ENCODE assay signal across 16 cellular contexts in the genomic region with DNA sequence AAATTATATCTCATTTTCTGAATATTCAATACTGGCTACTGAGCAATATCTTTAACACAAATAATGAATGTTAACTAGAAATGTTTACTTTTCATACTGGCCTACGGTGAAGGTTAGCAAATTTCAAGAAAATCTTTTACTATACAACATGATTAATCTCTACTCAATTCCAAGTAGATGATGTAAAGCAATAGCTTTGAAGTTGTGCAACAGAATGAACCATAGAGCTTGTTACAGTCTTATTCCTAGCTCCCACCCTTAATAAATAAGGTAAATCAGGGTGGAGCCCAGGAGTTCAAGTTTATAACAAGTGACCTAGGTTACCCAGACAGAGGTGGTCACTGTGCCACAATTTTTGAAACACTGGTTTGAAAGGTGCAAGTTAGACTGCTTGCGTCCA.
DNase-seq lines count a peak whose midpoint lies in the region; ATAC-seq and TF ChIP-seq lines count a peak whose summit lies in the region.
"Had no signal": no experiment of that assay in that cellular context is flagged by ENCODE, and none has a peak within 500 bp of the region (broad histone marks: within the 10 kb centered on the region; RNA-seq: fewer than 3 reads in every experiment).

No MANE protein-coding gene starts in this region.

- no peak overlapping the region for H2BK20ac ChIP-seq in IMR-90 (ENCODE audit: low read depth, low read length)

- no peak overlapping the region for H3K18ac ChIP-seq in IMR-90 (ENCODE audit: low read depth, low read length)

- no peaks in the 10 kb centered on the region for H3K79me1 ChIP-seq in IMR-90 (ENCODE audit: low read depth in 1 of 2, low read length in 2 of 2)

- peak overlapping the region; percentile 90 for H3K27ac Mint-ChIP-seq in mesothelial cell of epicardium
- H3K27ac Mint-ChIP-seq in natural killer cell = no peak overlapping the region
- no peak overlapping the region for H3K27ac Mint-ChIP-seq in activated CD4-positive, alpha-beta T cell treated with anti-CD3 and anti-CD28 coated beads, Interleukin-2, amount 10 ng/mL, durations not matched to agents 24 days and 14 days
- H3K27ac Mint-ChIP-seq: CD4-positive, alpha-beta memory T cell had no signal

- H3K4me3 ChIP-seq in IMR-90 (ENCODE audit: insufficient read depth, low read depth, low read length) (no peak overlapping the region), SU-DHL-6 (ENCODE audit: insufficient read depth, low read length, poor library complexity, severe bottlenecking) (no peak overlapping the region)
- H3K4me3 ChIP-seq: A549, HAP-1 had no signal

- H3K27me3 ChIP-seq in IMR-90 (ENCODE audit: control insufficient read depth, insufficient read depth, low read length) = no peaks in the 10 kb centered on the region
- no peaks in the 10 kb centered on the region for H3K27me3 ChIP-seq in SU-DHL-6 (ENCODE audit: low read length)

- POLR2A ChIA-PET in IMR-90 (lab: Charles Lee; ENCODE audit: unreplicated experiment) = interaction anchor here (0.5 kb wide), 1 partner anchor 28 kb away, joined by 6 read pairs; no protein-coding TSS in a partner anchor

- no peaks in the 10 kb centered on the region for H3K79me2 ChIP-seq in SU-DHL-6 (ENCODE audit: insufficient read depth, low read length)

- H3K27ac ChIP-seq in IMR-90 (ENCODE audit: insufficient read depth, low read length) (no peak overlapping the region), SU-DHL-6 (ENCODE audit: low read depth, low read length) (no peak overlapping the region)
- H3K27ac ChIP-seq: A549 had no signal

- no peaks in the 10 kb centered on the region for H3K9me3 ChIP-seq in IMR-90 (ENCODE audit: control insufficient read depth, insufficient read depth, low read length)
- H3K9me3 ChIP-seq in SU-DHL-6 (ENCODE audit: insufficient read depth, low read length) = no peaks in the 10 kb centered on the region; the same call in 1 of the 2 replicates
- H3K9me3 ChIP-seq: A549, HAP-1 had no signal

- no peak overlapping the region; the same call in 1 of the 2 replicates for H2AK5ac ChIP-seq in IMR-90 (ENCODE audit: low read depth, low read length)

- WGBS in IMR-90 (ENCODE audit: extremely low coverage in 2 of 2, insufficient read length in 1 of 2), 2 experiments = no CpG with 5 or more reads among the region's 2 CpGs

- no peaks in the 10 kb centered on the region for H3K9me2 ChIP-seq in SU-DHL-6 (replicated peaks; ENCODE audit: insufficient read depth, low read length)

- H3K9ac ChIP-seq in IMR-90 (ENCODE audit: low read depth, low read length) = no peak overlapping the region
- no peak overlapping the region for H3K9ac ChIP-seq in SU-DHL-6 (ENCODE audit: low read length)

- DNase-seq in IMR-90 (peak; percentile 29), mesothelial cell of epicardium (ENCODE audit: low spot score in 2 of 2, unreplicated experiment in 2 of 2) (no peak), natural killer cell (no peak), DMS53 treated with DMSO at 0.1 percent for 48 hours (lab: John Stamatoyannopoulos, UW; ENCODE audit: unreplicated experiment) (no peak)
- DNase-seq in activated CD4-positive, alpha-beta T cell treated with anti-CD3 and anti-CD28 coated beads, Interleukin-2, amount 10 ng/mL, durations not matched to agents 24 days and 14 days = no peak
- DNase-seq: 8988T; C1 segment of cervical spinal cord; Calu3; CD4-positive, alpha-beta memory T cell; COR-L47; DMS53; DND-41; GOT3 had no signal

- in situ Hi-C loops in IMR-90 (cut with MboI; ENCODE audit: low sequenced_read_pairs) = no loop called here

- H3K4me1 ChIP-seq in IMR-90 (ENCODE audit: control insufficient read depth, insufficient read depth, low read length) = no peaks in the 10 kb centered on the region
- H3K4me1 ChIP-seq: A549, HAP-1 had no signal

- H3K14ac ChIP-seq in IMR-90 (replicated peaks; ENCODE audit: low read depth, low read length) = no peak overlapping the region

- H3K4me3 Mint-ChIP-seq in mesothelial cell of epicardium = no peak overlapping the region
- H3K4me3 Mint-ChIP-seq in natural killer cell = no peak overlapping the region
- no peak overlapping the region for H3K4me3 Mint-ChIP-seq in activated CD4-positive, alpha-beta T cell treated with anti-CD3 and anti-CD28 coated beads, Interleukin-2, amount 10 ng/mL, durations not matched to agents 24 days and 14 days
- H3K4me3 Mint-ChIP-seq: CD4-positive, alpha-beta memory T cell had no signal

- intact Hi-C loops in IMR-90 (cut with micrococcal nuclease) = no loop called here
- intact Hi-C loops in natural killer cell (cut with micrococcal nuclease) = no loop called here
- intact Hi-C loops in activated CD4-positive, alpha-beta T cell treated with anti-CD3 and anti-CD28 coated beads, Interleukin-2, amount 10 ng/mL, durations not matched to agents 24 days and 14 days (cut with micrococcal nuclease) = no loop called here

- H3K9me3 Mint-ChIP-seq in mesothelial cell of epicardium = peaks cover 10% of the 10 kb centered on the region
- H3K9me3 Mint-ChIP-seq in natural killer cell = peaks cover 6 to 10% of the 10 kb centered on the region in 2 donors
- no peaks in the 10 kb centered on the region for H3K9me3 Mint-ChIP-seq in activated CD4-positive, alpha-beta T cell treated with anti-CD3 and anti-CD28 coated beads, Interleukin-2, amount 10 ng/mL, durations not matched to agents 24 days and 14 days

- no peak for TF ChIP-seq CTCF in IMR-90 (conservative IDR thresholded peaks at IDR 0.05; ENCODE audit: low read depth, low read length)
- TF ChIP-seq CTCF in SU-DHL-6 (IDR thresholded peaks at IDR 0.05; ENCODE audit: insufficient read depth, low read length, poor library complexity, severe bottlenecking) = no peak
- TF ChIP-seq CTCF in mesothelial cell of epicardium (IDR thresholded peaks at IDR 0.05; ENCODE audit: unreplicated experiment) = no peak
- no peak for TF ChIP-seq CTCF in natural killer cell (IDR thresholded peaks at IDR 0.05)

- no peaks in the 10 kb centered on the region for H4K20me1 ChIP-seq in IMR-90 (ENCODE audit: insufficient read depth, low read length)
- H4K20me1 ChIP-seq in SU-DHL-6 (ENCODE audit: low read depth, low read length) = no peaks in the 10 kb centered on the region

- H3K36me3 Mint-ChIP-seq in mesothelial cell of epicardium = no peaks in the 10 kb centered on the region
- no peaks in the 10 kb centered on the region for H3K36me3 Mint-ChIP-seq in natural killer cell
- H3K36me3 Mint-ChIP-seq in activated CD4-positive, alpha-beta T cell treated with anti-CD3 and anti-CD28 coated beads, Interleukin-2, amount 10 ng/mL, durations not matched to agents 24 days and 14 days (ENCODE audit: low read depth) = no peaks in the 10 kb centered on the region
- H3K36me3 Mint-ChIP-seq: CD4-positive, alpha-beta memory T cell had no signal

- H3K4me2 ChIP-seq in IMR-90 (ENCODE audit: low read depth, low read length) (no peak overlapping the region), SU-DHL-6 (ENCODE audit: low read depth, low read length, poor library complexity, severe bottlenecking) (no peak overlapping the region)
- H3K4me2 ChIP-seq: A549 had no signal

- H3K56ac ChIP-seq in IMR-90 (ENCODE audit: extremely low read depth, insufficient read depth, low read length) = no peak overlapping the region

- no peak overlapping the region for H2AFZ ChIP-seq in IMR-90 (replicated peaks; ENCODE audit: low read length, poor library complexity)
- peak overlapping the region; percentile 50 for H2AFZ ChIP-seq in SU-DHL-6 (ENCODE audit: low read depth, low read length, severe bottlenecking)

- no TSS peak for BruUV-seq in IMR-90 (replicated peaks; lab: Mats Ljungman, UMichigan)

- no peak overlapping the region for H4K5ac ChIP-seq in IMR-90 (ENCODE audit: low read depth, low read length)

- no peak for TF ChIP-seq RAD21 in IMR-90 (IDR thresholded peaks at IDR 0.05; ENCODE audit: low read length)

- no peaks in the 10 kb centered on the region for H3K9me1 ChIP-seq in IMR-90 (ENCODE audit: insufficient read depth, low read length)

- no peaks in the 10 kb centered on the region for H3F3A ChIP-seq in SU-DHL-6 (ENCODE audit: insufficient read depth)

- TF ChIP-seq POLR2A in IMR-90 (IDR thresholded peaks at IDR 0.05; ENCODE audit: low read depth, low read length) = no peak

- no peak overlapping the region for H4K8ac ChIP-seq in IMR-90 (ENCODE audit: low read depth in 2 of 2, low read length in 2 of 2)

- no peak overlapping the region for H3K4ac ChIP-seq in IMR-90 (ENCODE audit: low read depth, low read length)

- no peak overlapping the region for H3K23ac ChIP-seq in IMR-90 (ENCODE audit: low read depth, low read length)

- H2AK9ac ChIP-seq in IMR-90 (replicated peaks; ENCODE audit: low read depth, low read length, poor library complexity) = no peak overlapping the region

- no peak overlapping the region for H4K91ac ChIP-seq in IMR-90 (ENCODE audit: insufficient read depth, low read depth, low read length)

- H2BK5ac ChIP-seq in IMR-90 (ENCODE audit: low read depth, low read length, poor library complexity, severe bottlenecking) = no peak overlapping the region

- CTCF ChIA-PET in IMR-90 (lab: Yijun Ruan, JAX) = no interaction called here

- H3K27me3 Mint-ChIP-seq in mesothelial cell of epicardium (ENCODE audit: low read depth) (no peaks in the 10 kb centered on the region), natural killer cell (ENCODE audit: low read depth in 2 of 2) (no peaks in the 10 kb centered on the region)
- H3K27me3 Mint-ChIP-seq in activated CD4-positive, alpha-beta T cell treated with anti-CD3 and anti-CD28 coated beads, Interleukin-2, amount 10 ng/mL, durations not matched to agents 24 days and 14 days = no peaks in the 10 kb centered on the region
- H3K27me3 Mint-ChIP-seq: CD4-positive, alpha-beta memory T cell had no signal

- no peaks in the 10 kb centered on the region for H3K36me3 ChIP-seq in IMR-90 (ENCODE audit: control insufficient read depth, insufficient read depth, low read length)
- no peaks in the 10 kb centered on the region for H3K36me3 ChIP-seq in SU-DHL-6 (ENCODE audit: low read length)
- H3K36me3 ChIP-seq: HAP-1 had no signal

- ATAC-seq in IMR-90 (ENCODE audit: low read depth) = peak; percentile 27; the same call in 1 of the 2 replicates
- no peak for ATAC-seq in natural killer cell
- ATAC-seq: A549 had no signal

- dilution Hi-C loops in IMR-90 (cut with HindIII; ENCODE audit: low sequenced_read_pairs, unreplicated experiment) = no loop called here

- no peak overlapping the region for H2BK15ac ChIP-seq in IMR-90 (ENCODE audit: low read depth, low read length)

- H3K4me1 Mint-ChIP-seq in mesothelial cell of epicardium (peaks cover 24% of the 10 kb centered on the region), natural killer cell (no peaks in the 10 kb centered on the region)
- H3K4me1 Mint-ChIP-seq in activated CD4-positive, alpha-beta T cell treated with anti-CD3 and anti-CD28 coated beads, Interleukin-2, amount 10 ng/mL, durations not matched to agents 24 days and 14 days = no peaks in the 10 kb centered on the region
- H3K4me1 Mint-ChIP-seq: CD4-positive, alpha-beta memory T cell had no signal

- no peak overlapping the region for H2BK120ac ChIP-seq in IMR-90 (ENCODE audit: low read depth, low read length)

TF ChIP-seq in IMR-90, 13 proteins besides CTCF, POLR2A, EP300 and RAD21:
- no peak for TF ChIP-seq MAZ (IDR thresholded peaks at IDR 0.05; ENCODE audit: borderline replicate concordance, low read depth, low read length)
- TF ChIP-seq BHLHE40 (IDR thresholded peaks at IDR 0.05; ENCODE audit: low read depth, low read length) = no peak
- peak; percentile 60 for TF ChIP-seq CEBPB (IDR thresholded peaks at IDR 0.05; ENCODE audit: low read depth, low read length)
- TF ChIP-seq SMC3 (IDR thresholded peaks at IDR 0.05; ENCODE audit: low read depth, low read length) = no peak
